In genomic region chr16:87392823-87393679, GRCh38 we compare ENCODE assay signal across 1 cellular context.
TF ChIP-seq lines count a peak whose summit lies in the region.

No MANE protein-coding gene starts in this region.

TF ChIP-seq in GM12878, 131 proteins besides CTCF, POLR2A, EP300 and RAD21:
- TF ChIP-seq PML (IDR thresholded peaks at IDR 0.05; ENCODE audit: low read length) (no peak), EGR1 (IDR thresholded peaks at IDR 0.05; ENCODE audit: borderline replicate concordance in 1 of 2, low read depth in 2 of 2, low read length in 2 of 2) (peak in 1 of 2 experiments; percentile 73; a peak in 1 of 3 replicates), BACH1 (IDR thresholded peaks at IDR 0.05; ENCODE audit: borderline replicate concordance) (no peak), YY1 (IDR thresholded peaks at IDR 0.05; ENCODE audit: low read depth, low read length) (0 out of 2 replicates have a peak, but pooled peaks have one; percentile 17), POU2F2 (IDR thresholded peaks at IDR 0.05; ENCODE audit: borderline replicate concordance, low read depth, low read length) (no peak), PKNOX1 (IDR thresholded peaks at IDR 0.05) (no peak), BRCA1 (IDR thresholded peaks at IDR 0.05; ENCODE audit: low read depth, low read length) (no peak), TCF12 (IDR thresholded peaks at IDR 0.05; ENCODE audit: low read depth, low read length) (no peak), GATAD2B (conservative IDR thresholded peaks at IDR 0.05; ENCODE audit: low read depth) (no peak), ZNF217 (IDR thresholded peaks at IDR 0.05) (no peak), WRNIP1 (IDR thresholded peaks at IDR 0.05; ENCODE audit: borderline replicate concordance, low read depth, low read length) (no peak), MYB (IDR thresholded peaks at IDR 0.05; ENCODE audit: borderline replicate concordance, low read depth, low read length) (no peak), REST (IDR thresholded peaks at IDR 0.05; ENCODE audit: low read depth, low read length) (no peak), SIN3A (IDR thresholded peaks at IDR 0.05; ENCODE audit: low read depth, low read length) (peak; percentile 74; the same call in 1 of the 2 replicates), KLF5 (IDR thresholded peaks at IDR 0.05; ENCODE audit: partially characterized antibody) (no peak)
- TF ChIP-seq, protein P1, sequence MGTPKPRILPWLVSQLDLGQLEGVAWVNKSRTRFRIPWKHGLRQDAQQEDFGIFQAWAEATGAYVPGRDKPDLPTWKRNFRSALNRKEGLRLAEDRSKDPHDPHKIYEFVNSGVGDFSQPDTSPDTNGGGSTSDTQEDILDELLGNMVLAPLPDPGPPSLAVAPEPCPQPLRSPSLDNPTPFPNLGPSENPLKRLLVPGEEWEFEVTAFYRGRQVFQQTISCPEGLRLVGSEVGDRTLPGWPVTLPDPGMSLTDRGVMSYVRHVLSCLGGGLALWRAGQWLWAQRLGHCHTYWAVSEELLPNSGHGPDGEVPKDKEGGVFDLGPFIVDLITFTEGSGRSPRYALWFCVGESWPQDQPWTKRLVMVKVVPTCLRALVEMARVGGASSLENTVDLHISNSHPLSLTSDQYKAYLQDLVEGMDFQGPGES (IDR thresholded peaks at IDR 0.05) = no peak
- TF ChIP-seq, protein P2, sequence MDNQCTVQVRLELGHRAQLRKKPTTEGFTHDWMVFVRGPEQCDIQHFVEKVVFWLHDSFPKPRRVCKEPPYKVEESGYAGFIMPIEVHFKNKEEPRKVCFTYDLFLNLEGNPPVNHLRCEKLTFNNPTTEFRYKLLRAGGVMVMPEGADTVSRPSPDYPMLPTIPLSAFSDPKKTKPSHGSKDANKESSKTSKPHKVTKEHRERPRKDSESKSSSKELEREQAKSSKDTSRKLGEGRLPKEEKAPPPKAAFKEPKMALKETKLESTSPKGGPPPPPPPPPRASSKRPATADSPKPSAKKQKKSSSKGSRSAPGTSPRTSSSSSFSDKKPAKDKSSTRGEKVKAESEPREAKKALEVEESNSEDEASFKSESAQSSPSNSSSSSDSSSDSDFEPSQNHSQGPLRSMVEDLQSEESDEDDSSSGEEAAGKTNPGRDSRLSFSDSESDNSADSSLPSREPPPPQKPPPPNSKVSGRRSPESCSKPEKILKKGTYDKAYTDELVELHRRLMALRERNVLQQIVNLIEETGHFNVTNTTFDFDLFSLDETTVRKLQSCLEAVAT (IDR thresholded peaks at IDR 0.05) = no peak
- TF ChIP-seq, protein P3, sequence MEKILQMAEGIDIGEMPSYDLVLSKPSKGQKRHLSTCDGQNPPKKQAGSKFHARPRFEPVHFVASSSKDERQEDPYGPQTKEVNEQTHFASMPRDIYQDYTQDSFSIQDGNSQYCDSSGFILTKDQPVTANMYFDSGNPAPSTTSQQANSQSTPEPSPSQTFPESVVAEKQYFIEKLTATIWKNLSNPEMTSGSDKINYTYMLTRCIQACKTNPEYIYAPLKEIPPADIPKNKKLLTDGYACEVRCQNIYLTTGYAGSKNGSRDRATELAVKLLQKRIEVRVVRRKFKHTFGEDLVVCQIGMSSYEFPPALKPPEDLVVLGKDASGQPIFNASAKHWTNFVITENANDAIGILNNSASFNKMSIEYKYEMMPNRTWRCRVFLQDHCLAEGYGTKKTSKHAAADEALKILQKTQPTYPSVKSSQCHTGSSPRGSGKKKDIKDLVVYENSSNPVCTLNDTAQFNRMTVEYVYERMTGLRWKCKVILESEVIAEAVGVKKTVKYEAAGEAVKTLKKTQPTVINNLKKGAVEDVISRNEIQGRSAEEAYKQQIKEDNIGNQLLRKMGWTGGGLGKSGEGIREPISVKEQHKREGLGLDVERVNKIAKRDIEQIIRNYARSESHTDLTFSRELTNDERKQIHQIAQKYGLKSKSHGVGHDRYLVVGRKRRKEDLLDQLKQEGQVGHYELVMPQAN (conservative IDR thresholded peaks at IDR 0.05) = 0 out of 2 replicates have a peak, but pooled peaks have one; percentile 9
- TF ChIP-seq, protein P4, sequence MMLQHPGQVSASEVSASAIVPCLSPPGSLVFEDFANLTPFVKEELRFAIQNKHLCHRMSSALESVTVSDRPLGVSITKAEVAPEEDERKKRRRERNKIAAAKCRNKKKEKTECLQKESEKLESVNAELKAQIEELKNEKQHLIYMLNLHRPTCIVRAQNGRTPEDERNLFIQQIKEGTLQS (IDR thresholded peaks at IDR 0.05; ENCODE audit: borderline replicate concordance, extremely low read depth, low read depth, low read length) = no peak
TF ChIP-seq in GM12878: peak in this region for 4.
